ENCODE assay signal across 1 cellular context in genomic region chr7:155660758-155661093, GRCh38.
TF ChIP-seq lines count a peak whose summit lies in the region.

No MANE protein-coding gene starts in this region.

TF ChIP-seq in WTC11, 78 proteins besides CTCF, POLR2A, EP300 and RAD21 (continued from another document):
- TF ChIP-seq ZNF425 (CRISPR knock-in tag; conservative IDR thresholded peaks at IDR 0.05) (no peak), NR1H2 (CRISPR knock-in tag; IDR thresholded peaks at IDR 0.05) (no peak), PRRX2 (CRISPR knock-in tag; IDR thresholded peaks at IDR 0.05) (no peak), ZNF232 (CRISPR knock-in tag; IDR thresholded peaks at IDR 0.05) (no peak)
